In the genomic region with DNA sequence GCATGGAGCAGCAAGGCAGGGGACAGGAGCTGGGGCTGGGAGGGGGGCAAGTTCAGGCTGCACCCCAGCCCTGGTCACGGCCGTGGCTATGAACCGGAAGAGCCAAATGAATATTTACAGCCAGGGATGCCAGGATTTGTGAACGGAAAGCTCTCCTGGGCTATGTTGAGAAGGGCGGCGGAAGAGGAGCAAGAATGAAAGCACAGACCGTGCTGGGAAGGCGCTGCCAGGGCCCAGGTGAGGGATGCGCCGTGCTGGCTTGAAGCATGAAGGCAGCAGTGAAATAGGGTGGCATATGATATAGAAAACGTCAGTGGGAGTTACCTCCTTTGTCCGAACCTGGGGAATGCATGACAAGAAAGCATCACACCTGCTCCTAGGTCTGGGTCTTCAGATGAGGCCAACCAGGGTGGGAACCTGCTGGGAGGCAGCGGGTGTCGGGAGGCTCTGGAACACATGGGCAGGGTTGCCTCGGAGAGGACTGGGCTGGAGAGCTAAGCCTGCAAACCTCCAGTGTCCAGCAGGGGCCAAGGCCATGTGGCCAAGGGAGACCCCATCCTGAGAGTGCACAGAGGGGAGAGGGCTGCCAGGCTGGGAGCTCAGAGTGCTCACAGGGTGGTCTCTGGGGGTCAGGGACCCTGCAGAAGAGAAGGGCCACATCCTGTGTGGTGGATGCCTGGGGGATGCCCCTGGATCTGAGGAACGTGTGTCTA, we compare ENCODE assay signal across 24 cellular contexts.
"Had no signal": no experiment of that assay in that cellular context is flagged by ENCODE, and none has a peak within 500 bp of the region (broad histone marks: within the 10 kb centered on the region; RNA-seq: fewer than 3 reads in every experiment).

No MANE protein-coding gene starts in this region.

- H3K36me3 ChIP-seq: MG63 had no signal

- H3K27ac ChIP-seq: SK-N-MC, VCaP had no signal

- H3K9me3 ChIP-seq: MG63 had no signal

- FAIRE-seq: TTC549 had no signal

- DNase-seq: activated CD4-positive, alpha-beta memory T cell treated with anti-CD3 and anti-CD28 coated beads, Interleukin-2, amount 10 ng/mL, durations not matched to agents 7 days and 5 days; activated CD4-positive, alpha-beta T cell treated with anti-CD3 and anti-CD28 coated beads, Interleukin-2, amount 50 U/mL, for 1 hour; activated CD4-positive, CD25-positive, alpha-beta regulatory T cell; activated gamma-delta T cell; activated naive CD4-positive, alpha-beta T cell treated with anti-CD3 and anti-CD28 coated beads for 36 hours; activated naive CD8-positive, alpha-beta T cell treated with anti-CD3 and anti-CD28 coated beads for 36 hours; activated T-cell treated with anti-CD3 and anti-CD28 coated beads for 4 hours; activated T-cell treated with anti-CD3 and anti-CD28 coated beads, Interleukin-2, amount 50 U/mL, for 48 hours; cerebellar nuclear complex; MG63; MV-4-11; NCI-H1417 treated with DMSO at 0.1 percent for 48 hours; NCI-H1694; NCI-H2029 treated with DMSO at 0.1 percent for 48 hours; NCI-H446; NCI-H526 treated with DMSO at 0.1 percent for 48 hours; NCI-H82; RPMI8226; T-cell; T-helper 2 cell; T1000 had no signal

- H3K4me3 ChIP-seq: MG63, SK-N-MC had no signal
